Comparison of ENCODE assay signal across 10 cellular contexts in genomic region chr2:177289824-177290632, GRCh38. TPM values are rescaled to one million over a fixed set of nuclear protein-coding genes. Genes with fewer than 3 reads are reported as not detected.
DNase-seq lines count a peak whose midpoint lies in the region; ATAC-seq, FAIRE-seq and TF ChIP-seq lines count a peak whose summit lies in the region.
"Had no signal": no experiment of that assay in that cellular context is flagged by ENCODE, and none has a peak within 500 bp of the region (broad histone marks: within the 10 kb centered on the region; RNA-seq: fewer than 3 reads in every experiment).

No MANE protein-coding gene starts in this region.

- intact Hi-C loops in activated T-helper 2 cell treated with anti-CD3 and anti-CD28 coated beads, Interferon-gamma antibody, Interleukin-2, Interleukin-4, amounts not matched to agents 10 μg/mL and 5 μg/mL and 100 μg/mL, durations not matched to agents 14 hours and 24 hours and 36 hours (cut with micrococcal nuclease), result loop anchor here (1.0 to 10.0 kb wide), 5 partner anchors 25 to 124 kb away; partner anchors contain the start of gene HNRNPA3
- intact Hi-C loops in Right ventricle myocardium inferior (cut with DNase I), result no loop called here

- ATAC-seq in GM19468 (IDR thresholded peaks at IDR 0.05; ENCODE audit: extremely low read depth, unreplicated experiment), result peak; percentile 47
- ATAC-seq in HG03139 (IDR thresholded peaks at IDR 0.05; ENCODE audit: unreplicated experiment), result peak; percentile 78
- no peak for ATAC-seq in Right ventricle myocardium inferior

- peak; percentile 31 for FAIRE-seq in GM12891 (lab: Jason Lieb, UNC)

- no peak for DNase-seq in GM12891 (ENCODE audit: insufficient read length, low spot score)
- DNase-seq in activated T-helper 2 cell treated with anti-CD3 and anti-CD28 coated beads, Interferon-gamma antibody, Interleukin-2, Interleukin-4, amounts not matched to agents 10 μg/mL and 5 μg/mL and 100 μg/mL, durations not matched to agents 14 hours and 24 hours and 36 hours (ENCODE audit: low spot score), result peak; percentile 37
- DNase-seq in medulla oblongata (ENCODE audit: extremely low spot score), result no peak
- no peak for DNase-seq in NCI-H446 treated with DMSO at 0.1 percent for 48 hours (lab: John Stamatoyannopoulos, UW)
- no peak for DNase-seq in Right ventricle myocardium inferior (ENCODE audit: missing footprints)
- no peak for DNase-seq in DMS153 treated with DMSO at 0.1 percent for 48 hours (lab: John Stamatoyannopoulos, UW; ENCODE audit: unreplicated experiment)

- no peak for TF ChIP-seq POLR2A in GM12891 (IDR thresholded peaks at IDR 0.05; ENCODE audit: low read depth, low read length)

- peak overlapping the region; percentile 61 for H3K4me3 Mint-ChIP-seq in activated T-helper 2 cell treated with anti-CD3 and anti-CD28 coated beads, Interferon-gamma antibody, Interleukin-2, Interleukin-4, amounts not matched to agents 10 μg/mL and 5 μg/mL and 100 μg/mL, durations not matched to agents 14 hours and 24 hours and 36 hours (ENCODE audit: low read depth)
- H3K4me3 Mint-ChIP-seq: brain had no signal

- peaks cover 46% of the 10 kb centered on the region for H3K4me1 Mint-ChIP-seq in activated T-helper 2 cell treated with anti-CD3 and anti-CD28 coated beads, Interferon-gamma antibody, Interleukin-2, Interleukin-4, amounts not matched to agents 10 μg/mL and 5 μg/mL and 100 μg/mL, durations not matched to agents 14 hours and 24 hours and 36 hours (ENCODE audit: low read depth)

- no peaks in the 10 kb centered on the region for H3K9me3 Mint-ChIP-seq in activated T-helper 2 cell treated with anti-CD3 and anti-CD28 coated beads, Interferon-gamma antibody, Interleukin-2, Interleukin-4, amounts not matched to agents 10 μg/mL and 5 μg/mL and 100 μg/mL, durations not matched to agents 14 hours and 24 hours and 36 hours
- H3K9me3 Mint-ChIP-seq: brain had no signal

- no peaks in the 10 kb centered on the region for H3K27me3 Mint-ChIP-seq in activated T-helper 2 cell treated with anti-CD3 and anti-CD28 coated beads, Interferon-gamma antibody, Interleukin-2, Interleukin-4, amounts not matched to agents 10 μg/mL and 5 μg/mL and 100 μg/mL, durations not matched to agents 14 hours and 24 hours and 36 hours (ENCODE audit: low read depth)
- H3K27me3 Mint-ChIP-seq: brain, progenitor cell of endocrine pancreas had no signal

- H3K27ac Mint-ChIP-seq in activated T-helper 2 cell treated with anti-CD3 and anti-CD28 coated beads, Interferon-gamma antibody, Interleukin-2, Interleukin-4, amounts not matched to agents 10 μg/mL and 5 μg/mL and 100 μg/mL, durations not matched to agents 14 hours and 24 hours and 36 hours, result peak overlapping the region; percentile 79
- H3K27ac Mint-ChIP-seq: progenitor cell of endocrine pancreas had no signal

- peaks cover 8% of the 10 kb centered on the region for H3K36me3 Mint-ChIP-seq in activated T-helper 2 cell treated with anti-CD3 and anti-CD28 coated beads, Interferon-gamma antibody, Interleukin-2, Interleukin-4, amounts not matched to agents 10 μg/mL and 5 μg/mL and 100 μg/mL, durations not matched to agents 14 hours and 24 hours and 36 hours (ENCODE audit: low read depth)
- H3K36me3 Mint-ChIP-seq: brain had no signal

TF ChIP-seq in GM12891, 5 proteins besides CTCF, POLR2A, EP300 and RAD21:
- TF ChIP-seq POU2F2 (IDR thresholded peaks at IDR 0.05; ENCODE audit: low read depth, low read length) (no peak), SPI1 (IDR thresholded peaks at IDR 0.05; ENCODE audit: low read depth, low read length) (peak; percentile 65)

RNA-seq across cellular contexts. Expression of gene NFE2L2, which starts 25.5 kb away (rescaled TPM):
- 15.0 TPM for polyA plus RNA-seq in GM12891 (2012; ENCODE audit: low read depth, missing spikeins)
- 55.8 and 56.2 TPM in 2 replicates for total RNA-seq in activated T-helper 2 cell treated with anti-CD3 and anti-CD28 coated beads, Interferon-gamma antibody, Interleukin-2, Interleukin-4, amounts not matched to agents 10 μg/mL and 5 μg/mL and 100 μg/mL, durations not matched to agents 14 hours and 24 hours and 36 hours
- 53.4 TPM for total RNA-seq in Right ventricle myocardium inferior
